ENCODE assay signal across 12 cellular contexts in genomic region chr2:224518806-224519580, GRCh38.
DNase-seq lines count a peak whose midpoint lies in the region; ATAC-seq and TF ChIP-seq lines count a peak whose summit lies in the region.
"Had no signal": no experiment of that assay in that cellular context is flagged by ENCODE, and none has a peak within 500 bp of the region (broad histone marks: within the 10 kb centered on the region; RNA-seq: fewer than 3 reads in every experiment).

No MANE protein-coding gene starts in this region.

- H2AFZ ChIP-seq in fibroblast of lung (ENCODE audit: low read length): no peak overlapping the region

- no peaks in the 10 kb centered on the region for H3K27me3 Mint-ChIP-seq in activated naive CD8-positive, alpha-beta T cell treated with anti-CD3 and anti-CD28 coated beads, Interleukin-2, amount 50 U/mL, for 24 hours
- H3K27me3 Mint-ChIP-seq in activated naive CD8-positive, alpha-beta T cell treated with anti-CD3 and anti-CD28 coated beads for 36 hours: no peaks in the 10 kb centered on the region
- H3K27me3 Mint-ChIP-seq in stimulated activated memory B cell treated with anti-CD40 and anti-IgM and Interleukin-4, amounts not matched to agents 10 μg/mL and 1 μg/mL and 100 μg/mL, for 72 hours: no peaks in the 10 kb centered on the region
- H3K27me3 Mint-ChIP-seq: type B pancreatic cell had no signal

- no peak for ATAC-seq in activated naive CD8-positive, alpha-beta T cell treated with anti-CD3 and anti-CD28 coated beads, Interleukin-2, amount 50 U/mL, for 24 hours
- ATAC-seq in stimulated activated memory B cell treated with anti-CD40 and anti-IgM and Interleukin-4, amounts not matched to agents 10 μg/mL and 1 μg/mL and 100 μg/mL, for 72 hours: no peak
- no peak for ATAC-seq in HG02938 (IDR thresholded peaks at IDR 0.05; ENCODE audit: unreplicated experiment)

- peaks cover 57% of the 10 kb centered on the region for H3K4me1 Mint-ChIP-seq in activated naive CD8-positive, alpha-beta T cell treated with anti-CD3 and anti-CD28 coated beads, Interleukin-2, amount 50 U/mL, for 24 hours
- peaks cover 56% of the 10 kb centered on the region for H3K4me1 Mint-ChIP-seq in activated naive CD8-positive, alpha-beta T cell treated with anti-CD3 and anti-CD28 coated beads for 36 hours
- H3K4me1 Mint-ChIP-seq in stimulated activated memory B cell treated with anti-CD40 and anti-IgM and Interleukin-4, amounts not matched to agents 10 μg/mL and 1 μg/mL and 100 μg/mL, for 72 hours: peaks cover 59% of the 10 kb centered on the region

- no peaks in the 10 kb centered on the region for H3K9me3 Mint-ChIP-seq in activated naive CD8-positive, alpha-beta T cell treated with anti-CD3 and anti-CD28 coated beads, Interleukin-2, amount 50 U/mL, for 24 hours
- H3K9me3 Mint-ChIP-seq in activated naive CD8-positive, alpha-beta T cell treated with anti-CD3 and anti-CD28 coated beads for 36 hours: no peaks in the 10 kb centered on the region
- no peaks in the 10 kb centered on the region for H3K9me3 Mint-ChIP-seq in stimulated activated memory B cell treated with anti-CD40 and anti-IgM and Interleukin-4, amounts not matched to agents 10 μg/mL and 1 μg/mL and 100 μg/mL, for 72 hours
- H3K9me3 Mint-ChIP-seq: type B pancreatic cell had no signal

- H3K4me1 ChIP-seq in fibroblast of lung (ENCODE audit: control insufficient read depth, extremely low read depth, insufficient read depth, low read length): peaks cover 15% of the 10 kb centered on the region

- H3K36me3 Mint-ChIP-seq in activated naive CD8-positive, alpha-beta T cell treated with anti-CD3 and anti-CD28 coated beads, Interleukin-2, amount 50 U/mL, for 24 hours (ENCODE audit: low read depth): peaks cover 15% of the 10 kb centered on the region
- peaks cover 29% of the 10 kb centered on the region for H3K36me3 Mint-ChIP-seq in activated naive CD8-positive, alpha-beta T cell treated with anti-CD3 and anti-CD28 coated beads for 36 hours
- peaks cover 21% of the 10 kb centered on the region for H3K36me3 Mint-ChIP-seq in stimulated activated memory B cell treated with anti-CD40 and anti-IgM and Interleukin-4, amounts not matched to agents 10 μg/mL and 1 μg/mL and 100 μg/mL, for 72 hours

- no peak overlapping the region for H3K4me3 Mint-ChIP-seq in activated naive CD8-positive, alpha-beta T cell treated with anti-CD3 and anti-CD28 coated beads, Interleukin-2, amount 50 U/mL, for 24 hours
- no peak overlapping the region for H3K4me3 Mint-ChIP-seq in activated naive CD8-positive, alpha-beta T cell treated with anti-CD3 and anti-CD28 coated beads for 36 hours
- H3K4me3 Mint-ChIP-seq in stimulated activated memory B cell treated with anti-CD40 and anti-IgM and Interleukin-4, amounts not matched to agents 10 μg/mL and 1 μg/mL and 100 μg/mL, for 72 hours: peak overlapping the region; percentile 3
- H3K4me3 Mint-ChIP-seq: type B pancreatic cell had no signal

- no peak overlapping the region for H3K4me3 ChIP-seq in fibroblast of lung (replicated peaks in 1 of 4; ENCODE audit: control extremely low read depth in 1 of 4, insufficient read depth in 1 of 4, low read depth in 3 of 4, low read length in 4 of 4)
- H3K4me3 ChIP-seq: right atrium auricular region had no signal

- CTCF ChIA-PET in RWPE1 (lab: Yijun Ruan, JAX): interaction anchor here (0.6 kb wide), 1 partner anchor 24 kb away, joined by 3 read pairs; no protein-coding TSS in a partner anchor

- H3K27ac Mint-ChIP-seq in activated naive CD8-positive, alpha-beta T cell treated with anti-CD3 and anti-CD28 coated beads, Interleukin-2, amount 50 U/mL, for 24 hours: peak overlapping the region; percentile 18
- H3K27ac Mint-ChIP-seq in activated naive CD8-positive, alpha-beta T cell treated with anti-CD3 and anti-CD28 coated beads for 36 hours: no peak overlapping the region
- H3K27ac Mint-ChIP-seq in stimulated activated memory B cell treated with anti-CD40 and anti-IgM and Interleukin-4, amounts not matched to agents 10 μg/mL and 1 μg/mL and 100 μg/mL, for 72 hours: peak overlapping the region; percentile 94
- H3K27ac Mint-ChIP-seq: type B pancreatic cell had no signal

- no peak overlapping the region for H3K4me2 ChIP-seq in fibroblast of lung (ENCODE audit: extremely low read depth, insufficient read depth, low read length)

- H3K27ac ChIP-seq in RWPE1 (no peak overlapping the region), fibroblast of lung (ENCODE audit: insufficient read depth, low read length) (no peak overlapping the region)
- H3K27ac ChIP-seq: right atrium auricular region had no signal

- no peaks in the 10 kb centered on the region for H3K36me3 ChIP-seq in fibroblast of lung (ENCODE audit: control insufficient read depth, insufficient read depth, low read length)
- H3K36me3 ChIP-seq: right atrium auricular region had no signal

- no peak for TF ChIP-seq CTCF in RWPE1 (conservative IDR thresholded peaks at IDR 0.05; ENCODE audit: low read depth)
- TF ChIP-seq CTCF in fibroblast of lung (conservative IDR thresholded peaks at IDR 0.05 in 1 of 2, IDR thresholded peaks at IDR 0.05 in 1 of 2; ENCODE audit: low read depth in 1 of 2, low read length in 2 of 2): no peak

- DNase-seq in activated naive CD8-positive, alpha-beta T cell treated with anti-CD3 and anti-CD28 coated beads, Interleukin-2, amount 50 U/mL, for 24 hours: no peak
- DNase-seq in activated naive CD8-positive, alpha-beta T cell treated with anti-CD3 and anti-CD28 coated beads for 36 hours: no peak
- peak; percentile 38 for DNase-seq in RWPE1 (ENCODE audit: low spot score)
- DNase-seq in fibroblast of lung (ENCODE audit: low read depth in 2 of 2): peak; percentile 65 to 86
- no peak for DNase-seq in erythroblast (lab: John Stamatoyannopoulos, UW)
- DNase-seq in NCI-H82 (lab: John Stamatoyannopoulos, UW): no peak
- DNase-seq: central memory CD4-positive, alpha-beta T cell; T1000 had no signal

- H3K9ac ChIP-seq in fibroblast of lung (ENCODE audit: insufficient read depth, low read length): no peak overlapping the region

- no peaks in the 10 kb centered on the region for H3K27me3 ChIP-seq in fibroblast of lung (ENCODE audit: control insufficient read depth, insufficient read depth, low read length)
- H3K27me3 ChIP-seq: right atrium auricular region had no signal

- H3K79me2 ChIP-seq in fibroblast of lung (ENCODE audit: control insufficient read depth, insufficient read depth, low read length): peaks cover 74% of the 10 kb centered on the region

- H3K9me3 ChIP-seq in fibroblast of lung (ENCODE audit: control insufficient read depth, insufficient read depth, low read depth, low read length): no peaks in the 10 kb centered on the region
- H3K9me3 ChIP-seq: right atrium auricular region had no signal

- POLR2A ChIA-PET in RWPE1 (lab: Yijun Ruan, JAX; ENCODE audit: low non-redundant PET): no interaction called here

- no peak for TF ChIP-seq POLR2A in erythroblast (IDR thresholded peaks at IDR 0.05; ENCODE audit: low read length)

- H4K20me1 ChIP-seq in fibroblast of lung (ENCODE audit: control insufficient read depth, extremely low read depth, insufficient read depth, low read length): no peaks in the 10 kb centered on the region

Comparison
In these comparisons a context has a peak if more than half of its experiments do, and no peak if none do; other contexts are left out.
1. DNase-seq: peak in RWPE1 (single experiment) and fibroblast of lung (2 of 2); none in activated naive CD8-positive, alpha-beta T cell treated with anti-CD3 and anti-CD28 coated beads, Interleukin-2, amount 50 U/mL, for 24 hours (single experiment), activated naive CD8-positive, alpha-beta T cell treated with anti-CD3 and anti-CD28 coated beads for 36 hours (single experiment), erythroblast (0 of 2) and NCI-H82 (single experiment).